Comparison of ENCODE assay signal across 16 cellular contexts in the genomic region with DNA sequence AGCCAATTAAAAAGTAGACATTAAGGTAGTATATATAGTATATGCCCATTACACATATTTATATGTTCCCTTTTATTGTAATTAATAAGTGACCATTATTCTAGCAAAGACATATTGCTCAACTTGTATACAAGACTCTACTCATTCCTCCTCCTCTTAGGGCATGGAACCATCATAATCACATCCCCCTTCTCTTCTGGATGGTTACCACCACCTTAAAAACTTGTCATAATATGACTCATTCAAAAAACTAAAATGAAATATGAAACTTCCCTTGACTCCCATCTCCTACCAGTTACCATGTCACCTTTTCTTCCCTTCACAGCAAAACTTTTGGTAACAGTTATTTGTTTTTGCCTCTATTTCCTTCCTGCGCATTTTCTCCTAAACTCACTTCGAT.
DNase-seq lines count a peak whose midpoint lies in the region; ATAC-seq, FAIRE-seq and TF ChIP-seq lines count a peak whose summit lies in the region.
"Had no signal": no experiment of that assay in that cellular context is flagged by ENCODE, and none has a peak within 500 bp of the region (broad histone marks: within the 10 kb centered on the region; RNA-seq: fewer than 3 reads in every experiment).

No MANE protein-coding gene starts in this region.

- H3K4me3 ChIP-seq in bronchial epithelial cell (ENCODE audit: low read depth, low read length) (no peak overlapping the region), HAP-1 (no peak overlapping the region)
- H3K4me3 ChIP-seq: BLaER1 had no signal

- H3K27me3 Mint-ChIP-seq in activated naive CD4-positive, alpha-beta T cell treated with anti-CD3 and anti-CD28 coated beads, Interleukin-2, amount 50 U/mL, for 24 hours = no peaks in the 10 kb centered on the region
- H3K27me3 Mint-ChIP-seq in activated naive CD4-positive, alpha-beta T cell treated with anti-CD3 and anti-CD28 coated beads, Interleukin-2, amount 10 ng/mL, durations not matched to agents 7 days and 5 days = peaks cover 4% of the 10 kb centered on the region
- H3K27me3 Mint-ChIP-seq: CD4-positive, alpha-beta memory T cell; IgD-negative memory B cell had no signal

- DNase-seq in activated naive CD4-positive, alpha-beta T cell treated with anti-CD3 and anti-CD28 coated beads, Interleukin-2, amount 10 ng/mL, durations not matched to agents 7 days and 5 days = no peak
- peak; percentile 30 for DNase-seq in HT1080 (ENCODE audit: low read depth)
- peak; percentile 40 for DNase-seq in bronchial epithelial cell (ENCODE audit: low read depth)
- DNase-seq in HAP-1 (ENCODE audit: low spot score in 2 of 2) = no peak
- DNase-seq: 8988T; CD4-positive, alpha-beta memory T cell; DMS79 treated with DMSO at 0.1 percent for 48 hours; GF-D8; H9 had no signal

- H3K36me3 ChIP-seq in bronchial epithelial cell (ENCODE audit: control insufficient read depth, insufficient read depth, low read length) (no peaks in the 10 kb centered on the region), HAP-1 (replicated peaks) (no peaks in the 10 kb centered on the region)
- H3K36me3 ChIP-seq: BLaER1 had no signal

- H3K4me1 ChIP-seq in HAP-1 = no peaks in the 10 kb centered on the region

- peak overlapping the region; percentile 46 for H3K27ac Mint-ChIP-seq in activated naive CD4-positive, alpha-beta T cell treated with anti-CD3 and anti-CD28 coated beads, Interleukin-2, amount 50 U/mL, for 24 hours
- H3K27ac Mint-ChIP-seq in activated naive CD4-positive, alpha-beta T cell treated with anti-CD3 and anti-CD28 coated beads, Interleukin-2, amount 10 ng/mL, durations not matched to agents 7 days and 5 days = no peak overlapping the region
- H3K27ac Mint-ChIP-seq: CD14-positive monocyte, IgD-negative memory B cell had no signal

- ATAC-seq in HG03378 (IDR thresholded peaks at IDR 0.05; ENCODE audit: unreplicated experiment) = no peak
- no peak for ATAC-seq in HG03520 (IDR thresholded peaks at IDR 0.05; ENCODE audit: unreplicated experiment)
- ATAC-seq: HepG2 had no signal

- no peaks in the 10 kb centered on the region for H3K9me3 Mint-ChIP-seq in activated naive CD4-positive, alpha-beta T cell treated with anti-CD3 and anti-CD28 coated beads, Interleukin-2, amount 50 U/mL, for 24 hours
- no peaks in the 10 kb centered on the region for H3K9me3 Mint-ChIP-seq in activated naive CD4-positive, alpha-beta T cell treated with anti-CD3 and anti-CD28 coated beads, Interleukin-2, amount 10 ng/mL, durations not matched to agents 7 days and 5 days
- H3K9me3 Mint-ChIP-seq: H9, IgD-negative memory B cell had no signal

- CTCF ChIA-PET in activated naive CD4-positive, alpha-beta T cell treated with anti-CD3 and anti-CD28 coated beads, Interleukin-2, amount 10 ng/mL, durations not matched to agents 7 days and 5 days (lab: Charles Lee) = no interaction called here

- no peaks in the 10 kb centered on the region for H3K9me3 ChIP-seq in HAP-1
- H3K9me3 ChIP-seq: BLaER1 had no signal

- no peak for FAIRE-seq in bronchial epithelial cell (lab: Jason Lieb, UNC)
- FAIRE-seq: HepG2 had no signal

- H3K27me3 ChIP-seq in bronchial epithelial cell (ENCODE audit: control insufficient read depth, insufficient read depth, low read length) = peaks cover 1% of the 10 kb centered on the region
- no peaks in the 10 kb centered on the region for H3K27me3 ChIP-seq in HAP-1 (ENCODE audit: low read depth)
- H3K27me3 ChIP-seq: BLaER1 had no signal

- no peaks in the 10 kb centered on the region for H3K4me1 Mint-ChIP-seq in activated naive CD4-positive, alpha-beta T cell treated with anti-CD3 and anti-CD28 coated beads, Interleukin-2, amount 50 U/mL, for 24 hours
- no peaks in the 10 kb centered on the region for H3K4me1 Mint-ChIP-seq in activated naive CD4-positive, alpha-beta T cell treated with anti-CD3 and anti-CD28 coated beads, Interleukin-2, amount 10 ng/mL, durations not matched to agents 7 days and 5 days
- H3K4me1 Mint-ChIP-seq: CD14-positive monocyte; CD4-positive, alpha-beta memory T cell; IgD-negative memory B cell had no signal

- no peaks in the 10 kb centered on the region for H3K36me3 Mint-ChIP-seq in activated naive CD4-positive, alpha-beta T cell treated with anti-CD3 and anti-CD28 coated beads, Interleukin-2, amount 50 U/mL, for 24 hours
- H3K36me3 Mint-ChIP-seq in activated naive CD4-positive, alpha-beta T cell treated with anti-CD3 and anti-CD28 coated beads, Interleukin-2, amount 10 ng/mL, durations not matched to agents 7 days and 5 days = no peaks in the 10 kb centered on the region
- H3K36me3 Mint-ChIP-seq: CD14-positive monocyte; CD4-positive, alpha-beta memory T cell had no signal

- H3K4me3 Mint-ChIP-seq in activated naive CD4-positive, alpha-beta T cell treated with anti-CD3 and anti-CD28 coated beads, Interleukin-2, amount 50 U/mL, for 24 hours = no peak overlapping the region
- H3K4me3 Mint-ChIP-seq in activated naive CD4-positive, alpha-beta T cell treated with anti-CD3 and anti-CD28 coated beads, Interleukin-2, amount 10 ng/mL, durations not matched to agents 7 days and 5 days = no peak overlapping the region
- H3K4me3 Mint-ChIP-seq: CD14-positive monocyte; CD4-positive, alpha-beta memory T cell; H9; IgD-negative memory B cell had no signal

- in situ Hi-C loops in HAP-1 (cut with MboI; ENCODE audit: low sequenced_read_pairs) = no loop called here

- TF ChIP-seq CTCF in bronchial epithelial cell (IDR thresholded peaks at IDR 0.05; ENCODE audit: insufficient read depth, low read length, severe bottlenecking) = no peak

Comparison
In these comparisons a context has a peak if more than half of its experiments do, and no peak if none do; other contexts are left out.
1. DNase-seq: peak in HT1080 (single experiment) and bronchial epithelial cell (single experiment); none in activated naive CD4-positive, alpha-beta T cell treated with anti-CD3 and anti-CD28 coated beads, Interleukin-2, amount 10 ng/mL, durations not matched to agents 7 days and 5 days (single experiment) and HAP-1 (0 of 2).